ENCODE assay signal across 8 cellular contexts in genomic region chr16:50367777-50368409, GRCh38. TPM values are rescaled to one million over a fixed set of nuclear protein-coding genes. Genes with fewer than 3 reads are reported as not detected.
A peak's percentile ranks its signal among the peaks of the same experiment; 100 is the strongest.
DNase-seq lines count a peak whose midpoint lies in the region; ATAC-seq and TF ChIP-seq lines count a peak whose summit lies in the region.

No MANE protein-coding gene starts in this region.

- H3K36me3 Mint-ChIP-seq in CD4-positive, alpha-beta memory T cell: peaks cover 0 to 46% of the 10 kb centered on the region in 2 donors
- peaks cover 25% of the 10 kb centered on the region for H3K36me3 Mint-ChIP-seq in nephron progenitor cell (ENCODE audit: low read depth)

- intact Hi-C loops in CD4-positive, alpha-beta memory T cell (cut with micrococcal nuclease): loop anchor here (2.0 to 5.0 kb wide), 5 partner anchors 181 to 301 kb away; partner anchors contain the start of genes HEATR3, NKD1 and TENT4B
- intact Hi-C loops in dorsolateral prefrontal cortex (cut with DNase I): loop anchor here (2.0 to 10.0 kb wide), 4 partner anchors 213 to 437 kb away; partner anchors contain the start of genes CNEP1R1 (in 2 of the 2) and TENT4B (in 1 of the 2)

- peaks cover 0 to 2% (median 0%) of the 10 kb centered on the region in 8 donors for H3K9me3 Mint-ChIP-seq in CD4-positive, alpha-beta memory T cell
- no peaks in the 10 kb centered on the region for H3K9me3 Mint-ChIP-seq in nephron progenitor cell

- H3K9me2 ChIP-seq in Karpas-422 (replicated peaks; ENCODE audit: insufficient read depth, low read length): no peaks in the 10 kb centered on the region

- H3K4me1 ChIP-seq in CD4-positive, alpha-beta memory T cell (ENCODE audit: insufficient read depth, low read length): peaks cover 58% of the 10 kb centered on the region
- peaks cover 28% of the 10 kb centered on the region for H3K4me1 ChIP-seq in Karpas-422 (ENCODE audit: low read length)

- POLR2A ChIA-PET in CD4-positive, alpha-beta memory T cell (lab: Charles Lee; ENCODE audit: partially characterized antibody): interaction anchor here (0.7 to 4.4 kb wide), 7 partner anchors 12 to 420 kb away, joined by 3 to 32 read pairs (median 5); no protein-coding TSS in a partner anchor

- H3K4me1 Mint-ChIP-seq in CD4-positive, alpha-beta memory T cell: peaks cover 39 to 65% (median 50%) of the 10 kb centered on the region in 4 donors
- H3K4me1 Mint-ChIP-seq in nephron progenitor cell: peaks cover 47% of the 10 kb centered on the region

- TF ChIP-seq CTCF in dorsolateral prefrontal cortex (IDR thresholded peaks at IDR 0.05 in 54 of 56, conservative IDR thresholded peaks at IDR 0.05 in 2 of 56; ENCODE audit: low read depth in 1 of 56, partially characterized antibody in 56 of 56) (no peak), nephron progenitor cell (IDR thresholded peaks at IDR 0.05) (no peak)

- H3K27ac ChIP-seq in CD4-positive, alpha-beta memory T cell (ENCODE audit: low read depth, low read length): peak overlapping the region; percentile 70
- no peak overlapping the region for H3K27ac ChIP-seq in Karpas-422 (ENCODE audit: low read length)
- H3K27ac ChIP-seq in dorsolateral prefrontal cortex: peak overlapping the region in 25 of 59 donors; percentile 1 to 85 (median 38)

- no peak for ATAC-seq in GM19351 (IDR thresholded peaks at IDR 0.05; ENCODE audit: unreplicated experiment)

- no peaks in the 10 kb centered on the region for H3K9me3 ChIP-seq in CD4-positive, alpha-beta memory T cell (ENCODE audit: control insufficient read depth in 1 of 2, low read length in 2 of 2)
- no peaks in the 10 kb centered on the region for H3K9me3 ChIP-seq in Karpas-422 (ENCODE audit: low read length)

- peak overlapping the region; percentile 44 to 59 for H3K4me3 ChIP-seq in CD4-positive, alpha-beta memory T cell (ENCODE audit: low read length in 2 of 2)
- peak overlapping the region; percentile 96 for H3K4me3 ChIP-seq in Karpas-422 (ENCODE audit: low read length)
- H3K4me3 ChIP-seq in dorsolateral prefrontal cortex: peak overlapping the region; percentile 64 to 98 (median 90)

- H3K4me2 ChIP-seq in Karpas-422 (ENCODE audit: low read depth, low read length, poor library complexity, severe bottlenecking): peak overlapping the region; percentile 96

- peaks cover 56% of the 10 kb centered on the region for H3K79me2 ChIP-seq in Karpas-422 (ENCODE audit: low read length)

- H3K36me3 ChIP-seq in CD4-positive, alpha-beta memory T cell (ENCODE audit: insufficient read depth, low read length): peaks cover 10% of the 10 kb centered on the region
- H3K36me3 ChIP-seq in Karpas-422 (ENCODE audit: insufficient read depth, low read length): peaks cover 27% of the 10 kb centered on the region; the same call in 1 of the 2 replicates

- no peaks in the 10 kb centered on the region for H3K27me3 ChIP-seq in CD4-positive, alpha-beta memory T cell (ENCODE audit: insufficient read depth, low read length)
- H3K27me3 ChIP-seq in Karpas-422 (ENCODE audit: low read length) (no peaks in the 10 kb centered on the region; the same call in 1 of the 2 replicates), dorsolateral prefrontal cortex (no peaks in the 10 kb centered on the region)

- CTCF ChIA-PET in CD4-positive, alpha-beta memory T cell (lab: Charles Lee; ENCODE audit: partially characterized antibody): interaction anchor here (0.8 to 7.0 kb wide), 12 partner anchors 10 to 439 kb away, joined by 3 to 44 read pairs (median 4); partner anchors contain the start of gene CNEP1R1

- H3K27ac Mint-ChIP-seq in CD4-positive, alpha-beta memory T cell: peak overlapping the region; percentile 81 to 94 (median 90)
- peak overlapping the region; percentile 79 for H3K27ac Mint-ChIP-seq in nephron progenitor cell

- no peak for DNase-seq in CD4-positive, alpha-beta memory T cell
- no peak for DNase-seq in Karpas-422
- DNase-seq in dorsolateral prefrontal cortex: no peak
- DNase-seq in nephron progenitor cell: no peak
- DNase-seq in NCI-H526 treated with DMSO at 0.1 percent for 48 hours (lab: John Stamatoyannopoulos, UW): no peak
- DNase-seq in LoVo (ENCODE audit: low spot score): no peak
- no peak for DNase-seq in NCI-H128 (lab: John Stamatoyannopoulos, UW; ENCODE audit: unreplicated experiment)

- H3K27me3 Mint-ChIP-seq in CD4-positive, alpha-beta memory T cell: peaks cover 0 to 1% of the 10 kb centered on the region in 2 donors
- H3K27me3 Mint-ChIP-seq in nephron progenitor cell (ENCODE audit: low read depth, poor library complexity): peaks cover 3% of the 10 kb centered on the region

- H3K4me3 Mint-ChIP-seq in CD4-positive, alpha-beta memory T cell: peak overlapping the region; percentile 89 to 96 (median 92)
- H3K4me3 Mint-ChIP-seq in nephron progenitor cell: peak overlapping the region; percentile 95

- H4K20me1 ChIP-seq in Karpas-422 (ENCODE audit: insufficient read depth, low read depth, low read length): peaks cover 26% of the 10 kb centered on the region; the same call in 1 of the 2 replicates

- no peak overlapping the region for H2AFZ ChIP-seq in Karpas-422 (ENCODE audit: low read length)

- peak overlapping the region; percentile 90 for H3K9ac ChIP-seq in Karpas-422 (ENCODE audit: low read length)

RNA-seq across cellular contexts. Expression of gene BRD7, which starts 0.9 kb away (rescaled TPM):
- 10 to 100 TPM; 86.6 to 97.7 TPM for total RNA-seq in CD4-positive, alpha-beta memory T cell
- 10 to 100 TPM; 18.1 to 67.3 TPM for polyA plus RNA-seq in CD4-positive, alpha-beta memory T cell
- 59.6 and 66.0 TPM in 2 replicates for total RNA-seq in Karpas-422 (2014; rRNA removed; shearing (Covaris generic); ENCODE audit: low replicate concordance)
- total RNA-seq in dorsolateral prefrontal cortex: 10 to 100 TPM; 39.0 to 87.8 (median 53.4) TPM
